ENCODE assay signal across 8 cellular contexts in the genomic region with DNA sequence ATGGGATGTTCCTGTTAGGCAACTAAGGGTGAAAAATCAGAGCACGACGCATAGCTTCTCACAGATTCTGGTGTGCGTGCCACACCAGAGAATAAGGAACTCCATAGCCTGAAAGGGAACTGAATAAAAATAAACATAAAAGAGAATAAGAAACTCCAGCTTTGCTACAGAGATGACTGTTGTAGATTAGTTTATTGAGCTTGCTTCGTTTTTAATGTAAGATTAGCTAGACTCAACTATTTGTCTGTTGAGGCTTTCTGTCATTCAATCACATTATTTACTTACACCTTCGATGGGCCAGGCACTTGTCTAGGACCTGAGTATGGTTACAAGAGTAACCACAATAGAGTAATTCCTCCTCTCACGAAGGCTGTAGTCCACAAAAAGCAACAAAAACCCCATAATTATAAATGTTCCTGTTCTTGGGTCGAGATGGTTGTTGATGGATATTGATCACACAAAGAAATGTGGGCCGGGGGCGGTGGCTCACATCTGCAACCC. TPM values are rescaled to one million over a fixed set of nuclear protein-coding genes. Genes with fewer than 3 reads are reported as not detected.
DNase-seq lines count a peak whose midpoint lies in the region; ATAC-seq, FAIRE-seq and TF ChIP-seq lines count a peak whose summit lies in the region.

No MANE protein-coding gene starts in this region.

- H3K36me3 Mint-ChIP-seq in activated T-helper 17 cell treated with anti-CD3 and anti-CD28 coated beads, Interleukin-2, amount 50 U/mL, for 72 hours (ENCODE audit: low read depth) = peaks cover 61% of the 10 kb centered on the region

- H3K27ac Mint-ChIP-seq in activated T-helper 17 cell treated with anti-CD3 and anti-CD28 coated beads, Interleukin-2, amount 50 U/mL, for 72 hours = peak overlapping the region; percentile 84

- H3K27ac ChIP-seq in cardiac muscle cell (peak overlapping the region; percentile 98), right lobe of liver (peak overlapping the region; percentile 24 to 98 (median 36)), upper lobe of left lung (peak overlapping the region; percentile 98 to 99 (median 98))

- peak overlapping the region; percentile 98 for H3K4me3 Mint-ChIP-seq in activated T-helper 17 cell treated with anti-CD3 and anti-CD28 coated beads, Interleukin-2, amount 50 U/mL, for 72 hours

- H3K36me3 ChIP-seq in cardiac muscle cell = peaks cover 42% of the 10 kb centered on the region
- H3K36me3 ChIP-seq in right lobe of liver = peaks cover 4 to 36% (median 19%) of the 10 kb centered on the region in 4 donors
- H3K36me3 ChIP-seq in upper lobe of left lung = peaks cover 27 to 50% (median 40%) of the 10 kb centered on the region in 4 donors

- H3K4me1 Mint-ChIP-seq in activated T-helper 17 cell treated with anti-CD3 and anti-CD28 coated beads, Interleukin-2, amount 50 U/mL, for 72 hours = peaks cover 13% of the 10 kb centered on the region

- H3K4me3 ChIP-seq in cardiac muscle cell (no peak overlapping the region), right lobe of liver (peak overlapping the region in 2 of 3 donors; percentile 6 to 87), upper lobe of left lung (peak overlapping the region in 3 of 4 donors; percentile 67 to 86 (median 82))

- no peak for ATAC-seq in Right ventricle myocardium superior (ENCODE audit: poor library complexity)
- ATAC-seq in activated T-helper 17 cell treated with anti-CD3 and anti-CD28 coated beads, Interleukin-2, amount 50 U/mL, for 72 hours (replicated peaks) = no peak
- ATAC-seq in right lobe of liver = no peak
- no peak for ATAC-seq in upper lobe of left lung (ENCODE audit: low FRiP score in 2 of 2)
- no peak for ATAC-seq in HG02840 (IDR thresholded peaks at IDR 0.05; ENCODE audit: low FRiP score, unreplicated experiment)
- no peak for ATAC-seq in HG03025 (IDR thresholded peaks at IDR 0.05; ENCODE audit: low FRiP score, unreplicated experiment)

- WGBS in right lobe of liver (ENCODE audit: insufficient coverage, low coverage, low lambda C conversion rate, missing lambda C conversion rate) = 65% methylated on average over 9 of the region's 9 CpGs
- WGBS in upper lobe of left lung, 2 donors = 71 to 72% methylated on average over 9 of the region's 9 CpGs

- H3K9me3 Mint-ChIP-seq in activated T-helper 17 cell treated with anti-CD3 and anti-CD28 coated beads, Interleukin-2, amount 50 U/mL, for 72 hours = no peaks in the 10 kb centered on the region

- intact Hi-C loops in Right ventricle myocardium superior (cut with DNase I) (no loop called here), right lobe of liver (cut with DNase I) (no loop called here)

- peaks cover 10% of the 10 kb centered on the region for H3K4me1 ChIP-seq in cardiac muscle cell (ENCODE audit: low read depth)
- H3K4me1 ChIP-seq in right lobe of liver = peaks cover 0 to 13% (median 5%) of the 10 kb centered on the region in 4 donors
- peaks cover 25 to 29% (median 26%) of the 10 kb centered on the region in 4 donors for H3K4me1 ChIP-seq in upper lobe of left lung

- DNase-seq in cardiac muscle cell (ENCODE audit: low read depth in 1 of 2, low spot score in 1 of 2) = no peak
- DNase-seq in Right ventricle myocardium superior = no peak
- no peak for DNase-seq in right lobe of liver
- no peak for DNase-seq in upper lobe of left lung
- no peak for DNase-seq in H54 (ENCODE audit: insufficient read length, low spot score)

- no peaks in the 10 kb centered on the region for H3K27me3 Mint-ChIP-seq in activated T-helper 17 cell treated with anti-CD3 and anti-CD28 coated beads, Interleukin-2, amount 50 U/mL, for 72 hours

- H3K27me3 ChIP-seq in cardiac muscle cell = no peaks in the 10 kb centered on the region
- no peaks in the 10 kb centered on the region for H3K27me3 ChIP-seq in right lobe of liver
- H3K27me3 ChIP-seq in upper lobe of left lung = no peaks in the 10 kb centered on the region

- no peak for TF ChIP-seq CTCF in cardiac muscle cell (IDR thresholded peaks at IDR 0.05; ENCODE audit: low read depth, low read length)
- no peak for TF ChIP-seq CTCF in right lobe of liver (IDR thresholded peaks at IDR 0.05)
- TF ChIP-seq CTCF in upper lobe of left lung (IDR thresholded peaks at IDR 0.05) = no peak

- no peak for TF ChIP-seq EP300 in upper lobe of left lung (IDR thresholded peaks at IDR 0.05)

- H3K9me3 ChIP-seq in cardiac muscle cell (ENCODE audit: low read depth) (no peaks in the 10 kb centered on the region), right lobe of liver (no peaks in the 10 kb centered on the region), upper lobe of left lung (no peaks in the 10 kb centered on the region)

- TF ChIP-seq POLR2A in right lobe of liver (IDR thresholded peaks at IDR 0.05) (no peak), upper lobe of left lung (IDR thresholded peaks at IDR 0.05) (no peak), H54 (IDR thresholded peaks at IDR 0.05; ENCODE audit: low read depth, low read length) (no peak)

- FAIRE-seq in H54 (lab: Jason Lieb, UNC) = no peak

RNA-seq across cellular contexts. Expression of a gene that starts 0.8 kb away (rescaled TPM):
- total RNA-seq in cardiac muscle cell (16.8 and 21.8 TPM in 2 replicates), Right ventricle myocardium superior (8.0 TPM), right lobe of liver (10 to 100 TPM in 2 of 6 experiments, 1 to 10 TPM in 4; 8.5 to 13.0 (median 9.3) TPM), upper lobe of left lung (10 to 100 TPM; 16.6 to 58.7 (median 20.0) TPM)
- polyA plus RNA-seq in cardiac muscle cell = 17.9 and 19.2 TPM in 2 replicates
- 10 to 100 TPM; 33.6 to 37.0 TPM for total RNA-seq in activated T-helper 17 cell treated with anti-CD3 and anti-CD28 coated beads, Interleukin-2, amount 50 U/mL, for 72 hours

RNA-seq across cellular contexts. Expression of a gene that starts 25.2 kb away (rescaled TPM):
- total RNA-seq in cardiac muscle cell = 48.3 and 102 TPM in 2 replicates
- 72.2 and 129 TPM in 2 replicates for polyA plus RNA-seq in cardiac muscle cell
- 35.1 TPM for total RNA-seq in Right ventricle myocardium superior
- 100 to 1,000 TPM; 103 to 110 TPM for total RNA-seq in activated T-helper 17 cell treated with anti-CD3 and anti-CD28 coated beads, Interleukin-2, amount 50 U/mL, for 72 hours
- 10 to 100 TPM; 17.6 to 27.7 (median 23.4) TPM for total RNA-seq in right lobe of liver
- total RNA-seq in upper lobe of left lung = 100 to 1,000 TPM in 3 of 6 donors, 10 to 100 TPM in 3; 52.8 to 241 (median 88.3) TPM

RNA-seq across cellular contexts. Expression of a gene that starts 25.5 kb away (rescaled TPM):
- total RNA-seq in cardiac muscle cell = 15.0 and 24.3 TPM in 2 replicates
- polyA plus RNA-seq in cardiac muscle cell = 17.4 and 18.1 TPM in 2 replicates
- 2.3 TPM for total RNA-seq in Right ventricle myocardium superior
- total RNA-seq in activated T-helper 17 cell treated with anti-CD3 and anti-CD28 coated beads, Interleukin-2, amount 50 U/mL, for 72 hours = 100 to 1,000 TPM; 128 to 148 TPM
- 10 to 100 TPM in 1 of 6 experiments, 1 to 10 TPM in 5; 2.1 to 10.7 (median 3.5) TPM for total RNA-seq in right lobe of liver
- total RNA-seq in upper lobe of left lung = 10 to 100 TPM in 4 of 6 donors, 1 to 10 TPM in 2; 6.7 to 34.6 (median 17.6) TPM

Comparison
In these comparisons a context has a peak if more than half of its experiments do, and no peak if none do; other contexts are left out.
1. H3K27ac ChIP-seq: peak in every context shown above with its lines; median percentile 98 in upper lobe of left lung; 98 in cardiac muscle cell; 36 in right lobe of liver.